ENCODE assay signal across 22 cellular contexts in the genomic region with DNA sequence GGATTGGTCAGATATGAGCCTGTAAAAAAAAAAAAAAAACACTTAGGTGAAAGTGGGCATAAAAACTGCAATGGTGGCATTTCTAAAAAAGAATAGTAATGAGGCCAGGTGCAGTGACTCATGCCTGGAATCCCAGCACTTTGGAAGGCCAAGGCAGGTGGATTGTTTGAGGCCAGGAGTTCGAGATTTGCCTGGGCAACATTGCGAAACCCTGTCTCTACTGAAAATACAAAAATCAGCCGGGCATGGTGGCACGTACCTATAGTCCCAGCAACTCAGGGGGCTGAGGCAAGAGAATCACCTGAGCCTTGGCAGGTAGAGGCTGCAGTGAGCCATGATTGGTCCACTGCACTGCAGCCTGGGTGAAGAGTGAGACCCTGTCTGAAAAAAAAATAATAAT.
"Had no signal": no experiment of that assay in that cellular context is flagged by ENCODE, and none has a peak within 500 bp of the region (broad histone marks: within the 10 kb centered on the region; RNA-seq: fewer than 3 reads in every experiment).

No MANE protein-coding gene starts in this region.

- H3K9me2 ChIP-seq: SK-N-SH had no signal

- FAIRE-seq: RCC 7860 had no signal

- H3K9me3 Mint-ChIP-seq: T-cell had no signal

- ATAC-seq: T-cell had no signal

- H3K27ac ChIP-seq: RWPE1 had no signal

- H3K4me3 Mint-ChIP-seq: IgD-negative memory B cell, T-cell had no signal

- H3K36me3 Mint-ChIP-seq: IgD-negative memory B cell, T-cell had no signal

- H3K27ac Mint-ChIP-seq: IgD-negative memory B cell, T-cell had no signal

- H3K9me3 ChIP-seq: SK-N-SH had no signal

- DNase-seq: Karpas-422, KBM-7, MM.1S, NCI-H1092 treated with DMSO at 0.1 percent for 48 hours, NCI-H1436, NCI-H187, NCI-H2029, NCI-H2081 treated with DMSO at 0.1 percent for 48 hours, NCI-H2171, NCI-H226, NCI-H446, NCI-H510A, NCI-H524 treated with DMSO at 0.1 percent for 48 hours, NCI-H69, NCI-H774, SHP77, SK-N-SH, SW 1271, T-cell had no signal

- H3K9ac ChIP-seq: SK-N-SH had no signal

- H3K4me2 ChIP-seq: SK-N-SH had no signal

- H3K27me3 Mint-ChIP-seq: IgD-negative memory B cell, T-cell had no signal
